ENCODE assay signal across 14 cellular contexts in the genomic region with DNA sequence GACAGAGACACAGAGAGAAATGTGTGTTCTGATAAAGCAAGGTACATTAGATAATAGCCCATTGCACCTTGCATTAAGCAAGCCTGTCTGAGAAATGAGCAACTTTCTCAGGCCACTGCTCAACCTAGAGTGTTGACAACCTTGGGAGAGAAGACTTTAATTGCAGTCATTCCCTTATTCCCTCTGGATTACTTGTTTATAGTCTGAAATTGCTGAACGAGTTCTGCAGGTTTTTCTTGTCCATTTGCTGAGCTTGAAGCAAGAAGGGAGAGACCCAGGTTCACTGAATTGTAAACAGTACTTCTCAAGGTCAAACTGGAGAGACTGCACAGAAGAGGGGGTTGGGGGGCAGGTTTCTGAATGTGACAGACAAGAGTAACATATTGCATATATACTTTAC.
A peak's percentile ranks its signal among the peaks of the same experiment; 100 is the strongest.
DNase-seq lines count a peak whose midpoint lies in the region; ATAC-seq and TF ChIP-seq lines count a peak whose summit lies in the region.
"Had no signal": no experiment of that assay in that cellular context is flagged by ENCODE, and none has a peak within 500 bp of the region (broad histone marks: within the 10 kb centered on the region; RNA-seq: fewer than 3 reads in every experiment).

No MANE protein-coding gene starts in this region.

- POLR2A ChIA-PET in Caco-2 (lab: Charles Lee): no interaction called here

- H3K27me3 ChIP-seq in Caco-2 (replicated peaks; ENCODE audit: control insufficient read depth, insufficient read depth, low read length) (no peaks in the 10 kb centered on the region), mammary epithelial cell (ENCODE audit: insufficient read depth, low read length) (no peaks in the 10 kb centered on the region)
- H3K27me3 ChIP-seq: heart right ventricle, SJCRH30 had no signal

- CTCF ChIA-PET in Caco-2 (lab: Charles Lee) (no interaction called here), mammary epithelial cell (lab: Charles Lee; ENCODE audit: low non-redundant PET) (no interaction called here)

- H3K79me2 ChIP-seq in mammary epithelial cell (ENCODE audit: insufficient read depth, low read length): no peaks in the 10 kb centered on the region

- no peaks in the 10 kb centered on the region for H3K9me3 Mint-ChIP-seq in Caco-2 (ENCODE audit: unreplicated experiment)
- H3K9me3 Mint-ChIP-seq in natural killer cell treated with Interleukin-12 subunit alpha and Interleukin-12 subunit beta and Interleukin-15 and Interleukin-18, amount 100 ng/mL, for 72 hours: peaks cover 4% of the 10 kb centered on the region

- in situ Hi-C loops in mammary epithelial cell (cut with MboI; ENCODE audit: low sequenced_read_pairs in 2 of 2): no loop called here

- H3K27ac ChIP-seq in mammary epithelial cell (ENCODE audit: insufficient read depth, low read depth, low read length): no peak overlapping the region
- H3K27ac ChIP-seq: SJCRH30 had no signal

- H3K4me3 Mint-ChIP-seq in Caco-2 (ENCODE audit: unreplicated experiment): no peak overlapping the region
- H3K4me3 Mint-ChIP-seq in natural killer cell treated with Interleukin-12 subunit alpha and Interleukin-12 subunit beta and Interleukin-15 and Interleukin-18, amount 100 ng/mL, for 72 hours: no peak overlapping the region

- dilution Hi-C loops in mammary epithelial cell (cut with HindIII; ENCODE audit: low sequenced_read_pairs): no loop called here

- no peak overlapping the region for H2AFZ ChIP-seq in mammary epithelial cell (ENCODE audit: low read depth, low read length)

- no peak for ATAC-seq in natural killer cell treated with Interleukin-12 subunit alpha and Interleukin-12 subunit beta and Interleukin-15 and Interleukin-18, amount 100 ng/mL, for 72 hours
- ATAC-seq in HG03469 (IDR thresholded peaks at IDR 0.05; ENCODE audit: unreplicated experiment): no peak
- ATAC-seq in HG03342 (IDR thresholded peaks at IDR 0.05; ENCODE audit: unreplicated experiment): no peak
- ATAC-seq: activated naive CD4-positive, alpha-beta T cell treated with anti-CD3 and anti-CD28 coated beads, Interleukin-2, amount 50 U/mL, for 72 hours had no signal

- H3K4me3 ChIP-seq in Caco-2 (ENCODE audit: low read depth, low read length) (no peak overlapping the region), mammary epithelial cell (replicated peaks in 1 of 3; ENCODE audit: insufficient read depth in 1 of 3, low read depth in 2 of 3, low read length in 3 of 3) (no peak overlapping the region)
- H3K4me3 ChIP-seq: heart right ventricle, SJCRH30 had no signal

- no peaks in the 10 kb centered on the region for H3K27me3 Mint-ChIP-seq in Caco-2 (ENCODE audit: insufficient read depth, unreplicated experiment)
- H3K27me3 Mint-ChIP-seq in natural killer cell treated with Interleukin-12 subunit alpha and Interleukin-12 subunit beta and Interleukin-15 and Interleukin-18, amount 100 ng/mL, for 72 hours: no peaks in the 10 kb centered on the region

- H3K9me3 ChIP-seq in Caco-2 (no peaks in the 10 kb centered on the region), mammary epithelial cell (replicated peaks; ENCODE audit: insufficient read depth, low read length) (no peaks in the 10 kb centered on the region)
- H3K9me3 ChIP-seq: heart right ventricle, SJCRH30 had no signal

- H3K4me1 ChIP-seq in Caco-2 (peaks cover 23% of the 10 kb centered on the region; the same call in 1 of the 2 replicates), mammary epithelial cell (ENCODE audit: insufficient read depth, low read length) (peaks cover 17% of the 10 kb centered on the region)

- no peak for TF ChIP-seq CTCF in Caco-2 (IDR thresholded peaks at IDR 0.05; ENCODE audit: insufficient read depth in 1 of 2, low read depth in 1 of 2, low read length in 1 of 2, severe bottlenecking in 1 of 2, unreplicated experiment in 1 of 2)
- no peak for TF ChIP-seq CTCF in mammary epithelial cell (conservative IDR thresholded peaks at IDR 0.05 in 1 of 2, IDR thresholded peaks at IDR 0.05 in 1 of 2; ENCODE audit: extremely low read depth in 1 of 2, insufficient read depth in 1 of 2, low read depth in 1 of 2, low read length in 2 of 2)

- intact Hi-C loops in Caco-2 (cut with micrococcal nuclease; ENCODE audit: unreplicated experiment): no loop called here
- intact Hi-C loops in mammary epithelial cell (cut with micrococcal nuclease): no loop called here
- intact Hi-C loops in posterior cingulate gyrus (cut with DNase I): no loop called here

- DNase-seq in Caco-2 (peak; percentile 41 to 48), LoVo (ENCODE audit: low spot score) (peak; percentile 65), mammary epithelial cell (peak; percentile 29), posterior cingulate gyrus (no peak)
- no peak for DNase-seq in natural killer cell treated with Interleukin-12 subunit alpha and Interleukin-12 subunit beta and Interleukin-15 and Interleukin-18, amount 100 ng/mL, for 72 hours (ENCODE audit: low spot score)
- DNase-seq in activated naive CD4-positive, alpha-beta T cell treated with anti-CD3 and anti-CD28 coated beads, Interleukin-2, amount 50 U/mL, for 16 hours: no peak
- DNase-seq: activated CD4-positive, alpha-beta T cell treated with anti-CD3 and anti-CD28 coated beads, Interleukin-2, amount 50 U/mL, for 4 hours; heart right ventricle; NCI-H2171 treated with DMSO at 0.1 percent for 48 hours; SJCRH30; stimulated activated CD4-positive, alpha-beta T cell treated with anti-CD3 and anti-CD28 coated beads, Interleukin-12 subunit alpha, Interleukin-12 subunit beta, amount 100 ng/mL, for 4 hours had no signal

- no TSS peak for BruUV-seq in Caco-2 (replicated peaks; lab: Mats Ljungman, UMichigan)
- no TSS peak for BruUV-seq in mammary epithelial cell (replicated peaks; lab: Mats Ljungman, UMichigan)

- no peaks in the 10 kb centered on the region for H4K20me1 ChIP-seq in mammary epithelial cell (ENCODE audit: insufficient read depth, low read length)

- no peak overlapping the region for H3K4me2 ChIP-seq in mammary epithelial cell (ENCODE audit: insufficient read depth, low read depth, low read length)

- H3K36me3 Mint-ChIP-seq in Caco-2 (ENCODE audit: insufficient read depth, unreplicated experiment): no peaks in the 10 kb centered on the region
- peaks cover 4% of the 10 kb centered on the region for H3K36me3 Mint-ChIP-seq in natural killer cell treated with Interleukin-12 subunit alpha and Interleukin-12 subunit beta and Interleukin-15 and Interleukin-18, amount 100 ng/mL, for 72 hours

- no peak overlapping the region for H3K27ac Mint-ChIP-seq in Caco-2 (ENCODE audit: unreplicated experiment)
- peak overlapping the region; percentile 65 to 99 for H3K27ac Mint-ChIP-seq in natural killer cell treated with Interleukin-12 subunit alpha and Interleukin-12 subunit beta and Interleukin-15 and Interleukin-18, amount 100 ng/mL, for 72 hours

- H3K36me3 ChIP-seq in Caco-2 (ENCODE audit: control insufficient read depth, insufficient read depth, low read length): no peaks in the 10 kb centered on the region
- H3K36me3 ChIP-seq in mammary epithelial cell (ENCODE audit: insufficient read depth, low read length): no peaks in the 10 kb centered on the region
- H3K36me3 ChIP-seq: heart right ventricle, SJCRH30 had no signal

- H3K9ac ChIP-seq in mammary epithelial cell (ENCODE audit: insufficient read depth, low read length): no peak overlapping the region

- 11% methylated on average over 1 of the region's 1 CpG for WGBS in mammary epithelial cell (ENCODE audit: low coverage, missing lambda C conversion rate)

- H3K4me1 Mint-ChIP-seq in Caco-2 (ENCODE audit: low read depth, unreplicated experiment): peaks cover 13% of the 10 kb centered on the region
- H3K4me1 Mint-ChIP-seq in natural killer cell treated with Interleukin-12 subunit alpha and Interleukin-12 subunit beta and Interleukin-15 and Interleukin-18, amount 100 ng/mL, for 72 hours (ENCODE audit: low read depth in 2 of 2): peaks cover 56 to 66% of the 10 kb centered on the region in 2 donors

Comparison
In these comparisons a context has a peak if more than half of its experiments do, and no peak if none do; other contexts are left out.
1. DNase-seq: peak in Caco-2 (2 of 2), LoVo (single experiment) and mammary epithelial cell (single experiment); none in natural killer cell treated with Interleukin-12 subunit alpha and Interleukin-12 subunit beta and Interleukin-15 and Interleukin-18, amount 100 ng/mL, for 72 hours (single experiment), activated naive CD4-positive, alpha-beta T cell treated with anti-CD3 and anti-CD28 coated beads, Interleukin-2, amount 50 U/mL, for 16 hours (single experiment) and posterior cingulate gyrus (0 of 10).